ENCODE assay signal across 1 cellular context in genomic region chr5:71932131-71932635, GRCh38.
TF ChIP-seq lines count a peak whose summit lies in the region.

No MANE protein-coding gene starts in this region.

TF ChIP-seq in GM23338, 12 proteins besides CTCF, POLR2A, EP300 and RAD21 (continued from another document):
- TF ChIP-seq ZNF462 (CRISPR knock-in tag; IDR thresholded peaks at IDR 0.05): no peak
- no peak for TF ChIP-seq ETS1 (IDR thresholded peaks at IDR 0.05)
- no peak for TF ChIP-seq JUNB (IDR thresholded peaks at IDR 0.05; ENCODE audit: unreplicated experiment)
- no peak for TF ChIP-seq CREB1 (CRISPR knock-in tag; IDR thresholded peaks at IDR 0.05; ENCODE audit: low read depth)
- no peak for TF ChIP-seq ZNF331 (CRISPR knock-in tag; IDR thresholded peaks at IDR 0.05; ENCODE audit: low read depth)
- no peak for TF ChIP-seq POLR2AphosphoS5 (IDR thresholded peaks at IDR 0.05; ENCODE audit: low read depth)
- no peak for TF ChIP-seq REST (IDR thresholded peaks at IDR 0.05; ENCODE audit: unreplicated experiment)
